In the genomic region with DNA sequence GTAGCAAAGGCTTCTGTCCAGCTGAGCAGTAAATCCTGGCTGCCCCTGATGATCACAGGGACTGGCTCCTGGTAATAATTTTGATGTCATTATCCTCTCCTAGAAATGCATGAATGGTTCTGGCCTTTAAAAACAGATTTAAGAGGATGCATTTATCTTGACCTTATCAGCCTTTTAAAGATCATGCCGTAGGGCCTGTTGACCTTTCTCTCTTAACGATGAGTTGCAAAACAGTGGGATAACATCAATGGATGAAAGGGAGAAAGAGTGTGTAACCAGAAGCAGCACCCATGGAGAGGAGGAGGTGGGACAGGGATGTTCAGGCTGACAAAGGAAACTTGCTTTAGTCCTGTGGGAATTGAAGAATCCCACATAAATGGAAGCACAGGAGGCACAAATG, we compare ENCODE assay signal across 20 cellular contexts.
"Had no signal": no experiment of that assay in that cellular context is flagged by ENCODE, and none has a peak within 500 bp of the region (broad histone marks: within the 10 kb centered on the region; RNA-seq: fewer than 3 reads in every experiment).

No MANE protein-coding gene starts in this region.

- ATAC-seq: K562, Panc1, PC-3 had no signal

- H3K27ac ChIP-seq: HL-60, KMS-11, RWPE1 had no signal

- H3K4me3 ChIP-seq: K562 had no signal

- H3K4me2 ChIP-seq: KMS-11 had no signal

- DNase-seq: Kasumi-1; MM.1S; NCI-H1092 treated with DMSO at 0.1 percent for 48 hours; NCI-H1436; NCI-H187; NCI-H2029; NCI-H2081 treated with DMSO at 0.1 percent for 48 hours; NCI-H2171; NCI-H524; NCI-H526 treated with DMSO at 0.1 percent for 48 hours; NCI-H748 treated with DMSO at 0.1 percent for 48 hours; NK-92 treated with Interleukin-12 subunit alpha and Interleukin-12 subunit beta, amount 100 ng/mL, for 24 hours; PC-3; SHP77; SW 1271 had no signal

- H3K9ac ChIP-seq: KMS-11 had no signal
